In the genomic region with DNA sequence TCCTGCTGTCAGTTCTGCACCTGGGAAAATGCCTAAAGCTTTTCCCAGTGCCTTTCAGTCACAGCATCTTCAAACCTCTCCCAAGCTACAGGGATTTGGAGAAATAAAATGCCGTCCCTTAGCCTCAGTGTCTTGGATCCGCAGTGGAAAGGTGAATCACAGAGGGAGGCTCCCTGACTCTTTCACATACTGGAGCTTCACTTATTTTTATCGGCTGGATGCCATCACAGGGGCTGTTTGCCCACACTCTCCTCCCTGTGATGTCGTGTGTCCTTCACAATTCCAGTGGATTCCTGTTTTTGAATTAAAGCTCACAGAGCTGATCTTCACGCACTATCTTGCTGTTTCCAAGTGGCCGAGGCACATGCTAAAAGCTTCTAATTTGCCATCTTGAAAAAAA, we compare ENCODE assay signal across 24 cellular contexts.
"Had no signal": no experiment of that assay in that cellular context is flagged by ENCODE, and none has a peak within 500 bp of the region (broad histone marks: within the 10 kb centered on the region; RNA-seq: fewer than 3 reads in every experiment).

No MANE protein-coding gene starts in this region.

- FAIRE-seq: kidney had no signal

- H3K4me3 ChIP-seq: breast epithelium, esophagus muscularis mucosa, heart left ventricle, mucosa of descending colon, ovary, right lobe of liver, vagina had no signal

- DNase-seq: activated B cell treated with CpG ODN at 0.5 μM for 24 hours; activated CD4-positive, alpha-beta T cell treated with anti-CD3 and anti-CD28 coated beads, Interleukin-2, amount 50 U/mL, for 1 hour; activated CD8-positive, alpha-beta memory T cell treated with anti-CD3 and anti-CD28 coated beads, Interleukin-2, amount 10 ng/mL, durations not matched to agents 7 days and 5 days; activated CD8-positive, alpha-beta T cell treated with anti-CD3 and anti-CD28 coated beads, Interleukin-2, amount 10 ng/mL, durations not matched to agents 7 days and 5 days; activated T-cell treated with anti-CD3 and anti-CD28 coated beads, Interleukin-2, amount 50 U/mL, for 48 hours; central memory CD4-positive, alpha-beta T cell; effector CD4-positive, alpha-beta T cell; foreskin keratinocyte; heart left ventricle; hypothalamus; immature natural killer cell; kidney; left colon; mesenchymal stem cell; mucosa of descending colon; ovary; right lobe of liver; stimulated activated CD4-positive, alpha-beta T cell treated with anti-CD3 and anti-CD28 coated beads, Interleukin-12 subunit alpha, Interleukin-12 subunit beta, amount 100 ng/mL, for 4 hours; stimulated activated CD4-positive, alpha-beta T cell treated with anti-CD3 and anti-CD28 coated beads, Interleukin-4, amount 100 ng/mL, for 1 hour; stimulated activated naive CD8-positive, alpha-beta T cell treated with anti-CD3 and anti-CD28 coated beads, Interleukin-15, Interleukin-2, amounts not matched to agents 100 U/mL and 50 U/mL, for 24 hours had no signal

- H3K9me3 ChIP-seq: breast epithelium, esophagus muscularis mucosa, mucosa of descending colon, neutrophil, ovary, right lobe of liver, vagina had no signal

- H3K4me1 ChIP-seq: breast epithelium, esophagus muscularis mucosa, foreskin keratinocyte, heart left ventricle, right lobe of liver, vagina had no signal

- H3K27me3 ChIP-seq: breast epithelium, esophagus muscularis mucosa, foreskin keratinocyte, heart left ventricle, neutrophil, ovary, right lobe of liver, vagina had no signal

- H3K27ac ChIP-seq: breast epithelium, esophagus muscularis mucosa, foreskin keratinocyte, heart left ventricle, neutrophil, ovary, right lobe of liver, vagina had no signal

- H3K36me3 ChIP-seq: breast epithelium, esophagus muscularis mucosa, heart left ventricle, neutrophil, ovary, right lobe of liver, vagina had no signal
